ENCODE assay signal across 9 cellular contexts in genomic region chr15:88834211-88834812, GRCh38. TPM values are rescaled to one million over a fixed set of nuclear protein-coding genes. Genes with fewer than 3 reads are reported as not detected.
DNase-seq lines count a peak whose midpoint lies in the region; FAIRE-seq and TF ChIP-seq lines count a peak whose summit lies in the region.
"Had no signal": no experiment of that assay in that cellular context is flagged by ENCODE, and none has a peak within 500 bp of the region (broad histone marks: within the 10 kb centered on the region; RNA-seq: fewer than 3 reads in every experiment).

No MANE protein-coding gene starts in this region.

- no peak overlapping the region for H3K4me2 ChIP-seq in mesendoderm (ENCODE audit: low read length)

- no peaks in the 10 kb centered on the region for H3K36me3 ChIP-seq in mesendoderm (ENCODE audit: control insufficient read depth, insufficient read depth, low read length)

- no peak overlapping the region for H3K4ac ChIP-seq in mesendoderm (ENCODE audit: low read depth, low read length)

- H4K8ac ChIP-seq in mesendoderm (ENCODE audit: low read depth, low read length), result no peak overlapping the region

- H4K5ac ChIP-seq in mesendoderm (ENCODE audit: low read length), result no peak overlapping the region

- no peaks in the 10 kb centered on the region for H3K79me2 ChIP-seq in mesendoderm (ENCODE audit: control insufficient read depth, insufficient read depth, low read length)

- peak; percentile 68 for FAIRE-seq in urothelium cell line (lab: Jason Lieb, UNC)
- FAIRE-seq: G401.6 had no signal

- H3K56ac ChIP-seq in mesendoderm (ENCODE audit: low read length), result no peak overlapping the region

- no peak overlapping the region for H2BK5ac ChIP-seq in mesendoderm (ENCODE audit: low read length)

- no peak overlapping the region for H2BK120ac ChIP-seq in mesendoderm (ENCODE audit: low read depth, low read length)

- H2AK5ac ChIP-seq in mesendoderm (ENCODE audit: low read length), result no peak overlapping the region

- H2BK15ac ChIP-seq in mesendoderm (replicated peaks; ENCODE audit: low read depth), result no peak overlapping the region

- no peak overlapping the region for H3K4me3 ChIP-seq in epithelial cell of esophagus (ENCODE audit: low read length)
- no peak overlapping the region for H3K4me3 ChIP-seq in mesendoderm (ENCODE audit: low read length)

- no CpG with 5 or more reads among the region's 14 CpGs for WGBS in mesendoderm (ENCODE audit: extremely low coverage, insufficient coverage, low lambda C conversion rate)

- H3K9ac ChIP-seq in mesendoderm (ENCODE audit: low read length), result no peak overlapping the region

- H3K4me1 ChIP-seq in mesendoderm (ENCODE audit: control insufficient read depth, low read depth, low read length), result no peaks in the 10 kb centered on the region

- no peaks in the 10 kb centered on the region for H3K27me3 ChIP-seq in mesendoderm (ENCODE audit: insufficient read depth, low read length, poor library complexity)

- no peak overlapping the region for H3K23ac ChIP-seq in mesendoderm (ENCODE audit: low read length)

- DNase-seq in activated naive CD4-positive, alpha-beta T cell treated with Interleukin-2 at 50 U/mL for 16 hours, result peak; percentile 12
- DNase-seq in activated naive CD4-positive, alpha-beta T cell treated with anti-CD3 and anti-CD28 coated beads, Interleukin-2, amount 50 U/mL, for 16 hours, result no peak
- DNase-seq in UCSD-AML1 (lab: John Stamatoyannopoulos, UW; ENCODE audit: unreplicated experiment) (peak; percentile 33), epithelial cell of esophagus (ENCODE audit: low read depth) (peak; percentile 27), mesendoderm (peak; percentile 68), urothelium cell line (ENCODE audit: low spot score) (peak; percentile 43), NCI-H345 treated with DMSO at 0.1 percent for 48 hours (lab: John Stamatoyannopoulos, UW; ENCODE audit: unreplicated experiment) (no peak), NCI-H146 (lab: John Stamatoyannopoulos, UW) (no peak)

- H3K18ac ChIP-seq in mesendoderm (ENCODE audit: low read length), result no peak overlapping the region

- peak; percentile 68 for TF ChIP-seq CTCF in epithelial cell of esophagus (IDR thresholded peaks at IDR 0.05; ENCODE audit: insufficient read depth, low read depth, low read length, missing control alignments)

- H3K79me1 ChIP-seq in mesendoderm (ENCODE audit: low read length), result no peaks in the 10 kb centered on the region

- no peak overlapping the region for H3K27ac ChIP-seq in mesendoderm (ENCODE audit: low read depth, low read length)

RNA-seq across cellular contexts. Expression of gene ACAN, which starts 31.1 kb away (rescaled TPM):
- 0.10 TPM for polyA plus RNA-seq in mesendoderm (2013, experiment 1 of 2)
- 0.18 TPM for polyA plus RNA-seq in mesendoderm (2013, experiment 2 of 2)

Comparison
In these comparisons a context has a peak if more than half of its experiments do, and no peak if none do; other contexts are left out.
1. DNase-seq: peak in activated naive CD4-positive, alpha-beta T cell treated with Interleukin-2 at 50 U/mL for 16 hours (single experiment), UCSD-AML1 (single experiment), epithelial cell of esophagus (single experiment), mesendoderm (single experiment) and urothelium cell line (single experiment); none in activated naive CD4-positive, alpha-beta T cell treated with anti-CD3 and anti-CD28 coated beads, Interleukin-2, amount 50 U/mL, for 16 hours (single experiment), NCI-H345 treated with DMSO at 0.1 percent for 48 hours (single experiment) and NCI-H146 (single experiment).